1 cellular context compared by ENCODE assay signal in genomic region chr3:106745344-106746168, GRCh38.
TF ChIP-seq lines count a peak whose summit lies in the region.

No MANE protein-coding gene starts in this region.

TF ChIP-seq in GM23338, 12 proteins besides CTCF, POLR2A, EP300 and RAD21 (continued from another document):
- TF ChIP-seq EZH2 (IDR thresholded peaks at IDR 0.05; ENCODE audit: low read depth, unreplicated experiment), result no peak
